Comparison of ENCODE assay signal across 22 cellular contexts in the genomic region with DNA sequence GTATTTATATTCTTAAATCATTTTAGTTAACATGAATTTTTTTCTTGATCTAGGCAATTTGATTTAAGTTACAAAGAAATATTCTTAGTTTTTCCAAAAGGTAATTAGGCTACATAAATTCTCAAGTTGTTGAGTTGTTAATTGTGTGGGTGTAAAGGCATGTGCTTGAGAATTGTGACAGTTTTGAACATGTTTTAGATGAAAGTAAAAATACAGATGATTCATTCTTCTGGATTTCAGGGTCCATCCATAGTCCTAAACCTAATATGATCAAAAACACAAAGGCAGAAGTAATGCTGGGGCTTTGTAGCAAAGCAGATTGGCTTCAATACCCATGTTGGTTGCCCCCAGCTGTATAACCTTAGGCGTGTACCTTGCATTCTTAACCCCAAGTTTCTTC.
A peak's percentile ranks its signal among the peaks of the same experiment; 100 is the strongest.
DNase-seq lines count a peak whose midpoint lies in the region; ATAC-seq, FAIRE-seq and TF ChIP-seq lines count a peak whose summit lies in the region.
"Had no signal": no experiment of that assay in that cellular context is flagged by ENCODE, and none has a peak within 500 bp of the region (broad histone marks: within the 10 kb centered on the region; RNA-seq: fewer than 3 reads in every experiment).

No MANE protein-coding gene starts in this region.

- no peak for FAIRE-seq in pancreas (lab: Jason Lieb, UNC)
- FAIRE-seq: D721Med, GM12891 had no signal

- no peaks in the 10 kb centered on the region for H3K79me2 ChIP-seq in mammary epithelial cell (ENCODE audit: insufficient read depth, low read length)

- H4K20me1 ChIP-seq in mammary epithelial cell (ENCODE audit: insufficient read depth, low read length), result no peaks in the 10 kb centered on the region

- 0% methylated on average over 1 of the region's 1 CpG for WGBS in mammary epithelial cell (ENCODE audit: low coverage, missing lambda C conversion rate)
- WGBS in pancreas, 2 donors, result 84 to 88% methylated on average over 1 of the region's 1 CpG

- H3K27me3 Mint-ChIP-seq in MCF 10A (ENCODE audit: insufficient read depth, unreplicated experiment), result peaks cover 15% of the 10 kb centered on the region
- H3K27me3 Mint-ChIP-seq in activated naive CD4-positive, alpha-beta T cell treated with anti-CD3 and anti-CD28 coated beads for 36 hours (ENCODE audit: low read depth), result peaks cover 7% of the 10 kb centered on the region

- H3K27me3 ChIP-seq in mammary epithelial cell (ENCODE audit: insufficient read depth, low read length), result no peaks in the 10 kb centered on the region
- no peaks in the 10 kb centered on the region for H3K27me3 ChIP-seq in skeletal muscle satellite cell (ENCODE audit: control insufficient read depth, insufficient read depth, low read length)
- no peaks in the 10 kb centered on the region for H3K27me3 ChIP-seq in pancreas
- H3K27me3 ChIP-seq: BE2C had no signal

- H3K4me1 Mint-ChIP-seq in MCF 10A (ENCODE audit: insufficient read depth, unreplicated experiment), result no peaks in the 10 kb centered on the region
- no peaks in the 10 kb centered on the region for H3K4me1 Mint-ChIP-seq in activated naive CD4-positive, alpha-beta T cell treated with anti-CD3 and anti-CD28 coated beads for 36 hours (ENCODE audit: low read depth)

- H3K36me3 Mint-ChIP-seq in MCF 10A (ENCODE audit: insufficient read depth, unreplicated experiment), result no peaks in the 10 kb centered on the region
- no peaks in the 10 kb centered on the region for H3K36me3 Mint-ChIP-seq in activated naive CD4-positive, alpha-beta T cell treated with anti-CD3 and anti-CD28 coated beads for 36 hours (ENCODE audit: low read depth)

- dilution Hi-C loops in mammary epithelial cell (cut with HindIII; ENCODE audit: low sequenced_read_pairs), result no loop called here

- POLR2A ChIA-PET in MCF 10A (lab: Yijun Ruan, JAX), result no interaction called here

- in situ Hi-C loops in mammary epithelial cell (cut with MboI; ENCODE audit: low sequenced_read_pairs in 2 of 2), result loop anchor here (25.0 kb wide), 1 partner anchor 304 kb away; no protein-coding TSS in a partner anchor

- H3K9me3 ChIP-seq in mammary epithelial cell (replicated peaks; ENCODE audit: insufficient read depth, low read length) (no peaks in the 10 kb centered on the region), skeletal muscle satellite cell (replicated peaks; ENCODE audit: low read length) (no peaks in the 10 kb centered on the region), pancreas (no peaks in the 10 kb centered on the region)
- H3K9me3 ChIP-seq: BE2C had no signal

- TF ChIP-seq CTCF in mammary epithelial cell (conservative IDR thresholded peaks at IDR 0.05 in 1 of 2, IDR thresholded peaks at IDR 0.05 in 1 of 2; ENCODE audit: extremely low read depth in 1 of 2, insufficient read depth in 1 of 2, low read depth in 1 of 2, low read length in 2 of 2), result no peak
- no peak for TF ChIP-seq CTCF in MCF 10A (IDR thresholded peaks at IDR 0.05; ENCODE audit: unreplicated experiment)
- no peak for TF ChIP-seq CTCF in epithelial cell of esophagus (IDR thresholded peaks at IDR 0.05; ENCODE audit: insufficient read depth, low read depth, low read length, missing control alignments)
- TF ChIP-seq CTCF in pancreas (IDR thresholded peaks at IDR 0.05), result no peak

- ATAC-seq in pancreas, result no peak
- ATAC-seq: Panc1, SK-N-SH treated with all-trans-retinoic acid at 6 μM for 48 hours had no signal

- peak overlapping the region; percentile 42 for H2AFZ ChIP-seq in mammary epithelial cell (ENCODE audit: low read depth, low read length)

- CTCF ChIA-PET in mammary epithelial cell (lab: Charles Lee; ENCODE audit: low non-redundant PET) (no interaction called here), MCF 10A (lab: Yijun Ruan, JAX) (interaction anchor here (1.1 kb wide), 1 partner anchor 10 kb away, joined by 3 read pairs; no protein-coding TSS in a partner anchor)
- CTCF ChIA-PET in activated naive CD4-positive, alpha-beta T cell treated with anti-CD3 and anti-CD28 coated beads for 36 hours (lab: Charles Lee), result interaction anchor here (1.0 kb wide), 1 partner anchor 9 kb away, joined by 3 read pairs; no protein-coding TSS in a partner anchor

- H3K9ac ChIP-seq in mammary epithelial cell (ENCODE audit: insufficient read depth, low read length) (no peak overlapping the region), skeletal muscle satellite cell (ENCODE audit: low read depth, low read length) (no peak overlapping the region)

- intact Hi-C loops in mammary epithelial cell (cut with micrococcal nuclease) (no loop called here), MCF 10A (cut with micrococcal nuclease) (no loop called here), pancreas (cut with DNase I) (no loop called here)
- intact Hi-C loops in activated naive CD4-positive, alpha-beta T cell treated with anti-CD3 and anti-CD28 coated beads for 36 hours (cut with micrococcal nuclease), result no loop called here

- no peaks in the 10 kb centered on the region for H3K36me3 ChIP-seq in mammary epithelial cell (ENCODE audit: insufficient read depth, low read length)
- no peaks in the 10 kb centered on the region for H3K36me3 ChIP-seq in skeletal muscle satellite cell (ENCODE audit: insufficient read depth, low read length)
- H3K36me3 ChIP-seq in pancreas, result no peaks in the 10 kb centered on the region
- H3K36me3 ChIP-seq: BE2C had no signal

- H3K4me3 ChIP-seq in mammary epithelial cell (replicated peaks in 1 of 3; ENCODE audit: insufficient read depth in 1 of 3, low read depth in 2 of 3, low read length in 3 of 3), result no peak overlapping the region
- no peak overlapping the region for H3K4me3 ChIP-seq in epithelial cell of esophagus (ENCODE audit: low read length)
- no peak overlapping the region for H3K4me3 ChIP-seq in skeletal muscle satellite cell (ENCODE audit: low read length)
- no peak overlapping the region for H3K4me3 ChIP-seq in pancreas

- H3K9me3 Mint-ChIP-seq in MCF 10A (ENCODE audit: unreplicated experiment), result no peaks in the 10 kb centered on the region
- H3K9me3 Mint-ChIP-seq in activated naive CD4-positive, alpha-beta T cell treated with anti-CD3 and anti-CD28 coated beads for 36 hours, result no peaks in the 10 kb centered on the region

- peaks cover 13% of the 10 kb centered on the region for H3K4me1 ChIP-seq in mammary epithelial cell (ENCODE audit: insufficient read depth, low read length)
- H3K4me1 ChIP-seq in skeletal muscle satellite cell (ENCODE audit: control insufficient read depth, insufficient read depth, low read length), result peaks cover 4% of the 10 kb centered on the region
- no peaks in the 10 kb centered on the region for H3K4me1 ChIP-seq in pancreas
- H3K4me1 ChIP-seq: BE2C had no signal

- peak overlapping the region; percentile 48 for H3K4me2 ChIP-seq in mammary epithelial cell (ENCODE audit: insufficient read depth, low read depth, low read length)
- H3K4me2 ChIP-seq in skeletal muscle satellite cell (ENCODE audit: low read length), result peak overlapping the region; percentile 24

- H3K27ac ChIP-seq in mammary epithelial cell (ENCODE audit: insufficient read depth, low read depth, low read length), result no peak overlapping the region
- no peak overlapping the region for H3K27ac ChIP-seq in pancreas
- H3K27ac ChIP-seq: 22Rv1 had no signal

- DNase-seq in mammary epithelial cell (peak; percentile 15), MCF 10A (ENCODE audit: unreplicated experiment) (no peak), LHCN-M2 (ENCODE audit: low read depth) (peak; percentile 21), epithelial cell of esophagus (ENCODE audit: low read depth) (peak; percentile 23), NCI-H524 treated with DMSO at 0.1 percent for 48 hours (lab: John Stamatoyannopoulos, UW) (no peak), pancreas (no peak)
- no peak for DNase-seq in activated naive CD4-positive, alpha-beta T cell treated with anti-CD3 and anti-CD28 coated beads for 36 hours
- DNase-seq: BE2C, DMS53, GOT3, NCI-H1092 treated with DMSO at 0.1 percent for 48 hours, NCI-H1436 treated with DMSO at 0.1 percent for 48 hours, NCI-H1930, NCI-H226, NCI-H510A treated with DMSO at 0.1 percent for 48 hours, NCI-H774 had no signal

- BruUV-seq in mammary epithelial cell (replicated peaks; lab: Mats Ljungman, UMichigan), result no TSS peak
- no TSS peak for BruUV-seq in MCF 10A (replicated peaks; lab: Mats Ljungman, UMichigan)

- no peak overlapping the region for H3K27ac Mint-ChIP-seq in MCF 10A (ENCODE audit: low read depth, unreplicated experiment)
- no peak overlapping the region for H3K27ac Mint-ChIP-seq in activated naive CD4-positive, alpha-beta T cell treated with anti-CD3 and anti-CD28 coated beads for 36 hours

- no peak overlapping the region for H3K4me3 Mint-ChIP-seq in MCF 10A (ENCODE audit: unreplicated experiment)
- H3K4me3 Mint-ChIP-seq in activated naive CD4-positive, alpha-beta T cell treated with anti-CD3 and anti-CD28 coated beads for 36 hours, result no peak overlapping the region

Comparison
In these comparisons a context has a peak if more than half of its experiments do, and no peak if none do; other contexts are left out.
1. DNase-seq: peak in mammary epithelial cell (single experiment), LHCN-M2 (single experiment) and epithelial cell of esophagus (single experiment); none in MCF 10A (single experiment), activated naive CD4-positive, alpha-beta T cell treated with anti-CD3 and anti-CD28 coated beads for 36 hours (single experiment), NCI-H524 treated with DMSO at 0.1 percent for 48 hours (single experiment) and pancreas (0 of 6).